In genomic region chr14:94423465-94424056, GRCh38 we compare ENCODE assay signal across 1 cellular context.
TF ChIP-seq lines count a peak whose summit lies in the region.

No MANE protein-coding gene starts in this region.

TF ChIP-seq in GM12878, 131 proteins besides CTCF, POLR2A, EP300 and RAD21 (continued from another document):
- no peak for TF ChIP-seq MTA2 (IDR thresholded peaks at IDR 0.05; ENCODE audit: low read depth)
- TF ChIP-seq SMC3 (IDR thresholded peaks at IDR 0.05; ENCODE audit: borderline replicate concordance, low read length): peak; percentile 51; the same call in 1 of the 2 replicates
- no peak for TF ChIP-seq NR2F1 (conservative IDR thresholded peaks at IDR 0.05)
- TF ChIP-seq YY1 (IDR thresholded peaks at IDR 0.05; ENCODE audit: low read depth, low read length): 0 out of 2 replicates have a peak, but pooled peaks have one; percentile 24
- no peak for TF ChIP-seq USF1 (IDR thresholded peaks at IDR 0.05; ENCODE audit: borderline replicate concordance, extremely low read length, insufficient read depth, low read depth, low read length)
- TF ChIP-seq GATAD2B (conservative IDR thresholded peaks at IDR 0.05; ENCODE audit: low read depth): no peak
